10 cellular contexts compared by ENCODE assay signal in the genomic region with DNA sequence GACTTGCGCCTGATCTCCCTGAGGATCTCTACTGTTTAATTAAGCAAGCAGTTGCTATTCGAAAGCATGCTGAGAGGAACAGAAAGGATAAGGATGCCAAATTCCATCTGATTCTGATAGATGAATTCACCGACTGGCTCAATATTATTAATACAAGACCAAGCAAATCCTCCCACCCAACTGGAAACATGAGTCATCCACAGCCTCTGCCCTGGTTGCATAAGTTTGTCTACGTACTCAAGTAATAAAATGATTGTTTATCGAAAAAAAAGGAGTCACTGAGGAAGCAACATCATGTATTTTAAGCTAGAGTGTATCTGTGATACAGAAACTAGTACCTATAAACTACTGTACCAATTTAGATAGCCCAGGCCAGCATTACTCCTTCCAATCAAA. TPM values are rescaled to one million over a fixed set of nuclear protein-coding genes. Genes with fewer than 3 reads are reported as not detected.
A peak's percentile ranks its signal among the peaks of the same experiment; 100 is the strongest.
DNase-seq lines count a peak whose midpoint lies in the region; ATAC-seq and TF ChIP-seq lines count a peak whose summit lies in the region.
"Had no signal": no experiment of that assay in that cellular context is flagged by ENCODE, and none has a peak within 500 bp of the region (broad histone marks: within the 10 kb centered on the region; RNA-seq: fewer than 3 reads in every experiment).

No MANE protein-coding gene starts in this region.

- H3K4me1 ChIP-seq in mucosa of rectum (ENCODE audit: control insufficient read depth in 2 of 2, insufficient read depth in 2 of 2, low read length in 2 of 2) (peaks cover 8 to 24% of the 10 kb centered on the region in 2 donors), testis (no peaks in the 10 kb centered on the region)

- WGBS in testis, 2 donors, result 54 to 77% methylated on average over 5 of the region's 5 CpGs

- H3K4me3 ChIP-seq in AG09309 (ENCODE audit: control insufficient read depth, low read depth, low read length) (no peak overlapping the region), mucosa of rectum (ENCODE audit: low read length in 2 of 2) (peak overlapping the region in 1 of 2 donors; percentile 22), testis (no peak overlapping the region)
- H3K4me3 ChIP-seq: SK-N-MC had no signal

- TF ChIP-seq CTCF in AG09309 (IDR thresholded peaks at IDR 0.05; ENCODE audit: control insufficient read depth, insufficient read depth, low read depth, low read length, missing control alignments) (no peak), testis (IDR thresholded peaks at IDR 0.05) (no peak)

- H3K9ac ChIP-seq in mucosa of rectum (ENCODE audit: low read depth in 1 of 2, low read length in 2 of 2), result no peak overlapping the region

- H3K27ac ChIP-seq in caudate nucleus (ENCODE audit: low read depth, low read length) (peak overlapping the region; percentile 55), mucosa of rectum (ENCODE audit: low read depth in 2 of 2, low read length in 2 of 2) (peak overlapping the region; percentile 55 to 65), testis (no peak overlapping the region)
- H3K27ac ChIP-seq: SK-N-MC had no signal

- H3K9me3 ChIP-seq in mucosa of rectum (ENCODE audit: control insufficient read depth in 2 of 2, low read length in 2 of 2) (no peaks in the 10 kb centered on the region), testis (no peaks in the 10 kb centered on the region)

- ATAC-seq in GM19452 (IDR thresholded peaks at IDR 0.05; ENCODE audit: unreplicated experiment), result no peak

- TF ChIP-seq POLR2A in testis (IDR thresholded peaks at IDR 0.05), result no peak

- DNase-seq in AG09309 (ENCODE audit: low read depth), result peak; percentile 71
- peak; percentile 55 for DNase-seq in LHCN-M2 (ENCODE audit: low read depth)
- DNase-seq in caudate nucleus (lab: John Stamatoyannopoulos, UW), result peak in 6 of 61 donors; percentile 6 to 43 (median 26)
- DNase-seq in testis, result no peak
- no peak for DNase-seq in cerebellar nuclear complex (lab: John Stamatoyannopoulos, UW)
- DNase-seq in epidermal melanocyte (ENCODE audit: insufficient read length, low spot score), result no peak
- DNase-seq: activated naive CD8-positive, alpha-beta T cell treated with anti-CD3 and anti-CD28 coated beads for 36 hours had no signal

- intact Hi-C loops in testis (cut with DNase I; ENCODE audit: low total_unique reads), result no loop called here

- H3K36me3 ChIP-seq in mucosa of rectum (ENCODE audit: control insufficient read depth in 2 of 2, insufficient read depth in 2 of 2, low read length in 2 of 2) (no peaks in the 10 kb centered on the region), testis (ENCODE audit: low read depth, missing control alignments) (no peaks in the 10 kb centered on the region)

- H3K27me3 ChIP-seq in mucosa of rectum (ENCODE audit: control insufficient read depth in 2 of 2, insufficient read depth in 2 of 2, low read length in 2 of 2) (no peaks in the 10 kb centered on the region), testis (no peaks in the 10 kb centered on the region)

RNA-seq across cellular contexts. Expression of a gene that starts 26.0 kb away (rescaled TPM):
- total RNA-seq in LHCN-M2 (2014; rRNA removed), result 5.8 and 6.4 TPM in 2 replicates
- polyA plus RNA-seq in LHCN-M2 (2012), result 1.2 TPM
- 10 to 100 TPM; 23.2 to 32.3 TPM for total RNA-seq in testis
- polyA plus RNA-seq in testis (ENCODE audit: insufficient read depth, low read depth, low replicate concordance), result 11.7 TPM

RNA-seq across cellular contexts. Expression of a gene that starts 39.3 kb away (rescaled TPM):
- total RNA-seq in LHCN-M2 (2014; rRNA removed) (16.7 and 19.3 TPM in 2 replicates), testis (10 to 100 TPM; 11.9 to 18.4 TPM)
- polyA plus RNA-seq in LHCN-M2 (2012), result 6.7 TPM
- polyA plus RNA-seq in testis (ENCODE audit: insufficient read depth, low read depth, low replicate concordance), result 9.4 TPM

Comparison
In these comparisons a context has a peak if more than half of its experiments do, and no peak if none do; other contexts are left out.
1. DNase-seq: peak in AG09309 (single experiment) and LHCN-M2 (single experiment); none in testis (single experiment), cerebellar nuclear complex (0 of 2) and epidermal melanocyte (single experiment).
2. H3K27ac ChIP-seq: peak in caudate nucleus (single experiment) and mucosa of rectum (2 of 2); none in testis (0 of 2).